Comparison of ENCODE assay signal across 8 cellular contexts in genomic region chr1:212034516-212035122, GRCh38. TPM values are rescaled to one million over a fixed set of nuclear protein-coding genes. Genes with fewer than 3 reads are reported as not detected.
A peak's percentile ranks its signal among the peaks of the same experiment; 100 is the strongest.
DNase-seq lines count a peak whose midpoint lies in the region; ATAC-seq and TF ChIP-seq lines count a peak whose summit lies in the region.

No MANE protein-coding gene starts in this region.

- no peaks in the 10 kb centered on the region for H3K27me3 ChIP-seq in skeletal muscle satellite cell (ENCODE audit: control insufficient read depth, insufficient read depth, low read length)

- DNase-seq in left cardiac atrium (no peak), NCI-H2227 (lab: John Stamatoyannopoulos, UW; ENCODE audit: unreplicated experiment) (no peak), superior temporal gyrus (ENCODE audit: extremely low spot score) (no peak), GF-D8 (lab: John Stamatoyannopoulos, UW) (no peak)

- TF ChIP-seq CTCF in WI38 (IDR thresholded peaks at IDR 0.05; ENCODE audit: low read depth, low read length): no peak

- H3K9ac ChIP-seq in skeletal muscle satellite cell (ENCODE audit: low read depth, low read length): peak overlapping the region; percentile 89

- H3K4me2 ChIP-seq in skeletal muscle satellite cell (ENCODE audit: low read length): peak overlapping the region; percentile 85

- peaks cover 44% of the 10 kb centered on the region for H3K4me1 ChIP-seq in skeletal muscle satellite cell (ENCODE audit: control insufficient read depth, insufficient read depth, low read length)

- intact Hi-C loops in left cardiac atrium (cut with DNase I): loop anchor here in 1 of 2 donors (10.0 kb wide), 1 partner anchor 340 kb away; no protein-coding TSS in a partner anchor

- no peaks in the 10 kb centered on the region for H3K9me3 ChIP-seq in skeletal muscle satellite cell (replicated peaks; ENCODE audit: low read length)

- H3K4me3 ChIP-seq in WI38 (ENCODE audit: low read depth, low read length) (peak overlapping the region; percentile 71), skeletal muscle satellite cell (ENCODE audit: low read length) (peak overlapping the region; percentile 86)

- ATAC-seq in GM18502 (IDR thresholded peaks at IDR 0.05; ENCODE audit: poor library complexity, unreplicated experiment) (peak; percentile 8), HG02642 (IDR thresholded peaks at IDR 0.05; ENCODE audit: poor library complexity, unreplicated experiment) (peak; percentile 6), left cardiac atrium (peak; percentile 11 to 29)

- no peaks in the 10 kb centered on the region for H3K36me3 ChIP-seq in skeletal muscle satellite cell (ENCODE audit: insufficient read depth, low read length)

RNA-seq across cellular contexts. Expression of gene INTS7, which starts 0.7 kb away (rescaled TPM):
- total RNA-seq in left cardiac atrium: 10 to 100 TPM in 1 of 2 donors, 1 to 10 TPM in 1; 8.1 to 10.2 TPM
- 10.9 and 11.4 TPM in 2 replicates for total RNA-seq in skeletal muscle satellite cell (2012; rRNA removed)

RNA-seq across cellular contexts. Expression of gene DTL, which starts 0.9 kb away (rescaled TPM):
- total RNA-seq in left cardiac atrium: 1 to 10 TPM in 1 of 2 donors, under 1 TPM in 1; 0.71 to 3.9 TPM
- 14.9 and 19.5 TPM in 2 replicates for total RNA-seq in skeletal muscle satellite cell (2012; rRNA removed)
